9 cellular contexts compared by ENCODE assay signal in the genomic region with DNA sequence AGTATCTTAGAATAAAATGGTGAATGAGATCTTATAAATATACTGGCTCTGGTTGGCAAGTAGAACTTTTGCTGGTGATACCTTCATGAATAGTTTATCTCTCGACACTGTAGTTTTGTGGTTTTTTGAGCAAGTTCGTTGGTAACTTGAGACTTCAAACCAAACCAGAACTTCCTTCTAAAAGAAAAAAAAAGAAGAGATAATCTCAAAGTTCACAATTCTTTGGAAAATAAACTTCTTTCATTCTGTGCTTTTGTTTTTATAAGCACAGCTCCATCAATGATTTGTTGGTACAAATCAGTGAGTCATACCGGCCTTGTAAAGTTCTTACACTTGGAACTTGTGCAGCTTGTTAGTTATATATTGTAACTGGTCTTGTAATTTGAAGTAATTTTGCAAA. TPM values are rescaled to one million over a fixed set of nuclear protein-coding genes. Genes with fewer than 3 reads are reported as not detected.
DNase-seq lines count a peak whose midpoint lies in the region; ATAC-seq and TF ChIP-seq lines count a peak whose summit lies in the region.
"Had no signal": no experiment of that assay in that cellular context is flagged by ENCODE, and none has a peak within 500 bp of the region (broad histone marks: within the 10 kb centered on the region; RNA-seq: fewer than 3 reads in every experiment).

No MANE protein-coding gene starts in this region.

- H3K4me1 ChIP-seq in HCT116 (ENCODE audit: control insufficient read depth in 1 of 2, insufficient read depth in 2 of 2, low read length in 2 of 2) (peaks cover 13 to 29% of the 10 kb centered on the region in 2 experiments; a peak in 3 of 4 replicates), esophagus muscularis mucosa (peaks cover 47 to 68% (median 59%) of the 10 kb centered on the region in 4 donors)

- H3K79me2 ChIP-seq in HCT116 (ENCODE audit: insufficient read depth, low read length), result peaks cover 66% of the 10 kb centered on the region

- H3K4me3 ChIP-seq in HCT116 (replicated peaks in 1 of 2; ENCODE audit: low read depth in 1 of 2, low read length in 2 of 2) (no peak overlapping the region), esophagus muscularis mucosa (peak overlapping the region; percentile 74 to 97 (median 84)), skin epidermis (peak overlapping the region in 3 of 7 experiments; percentile 82 to 99 (median 87))

- 27% methylated on average over 3 of the region's 3 CpGs for WGBS in esophagus muscularis mucosa

- H3K27me3 ChIP-seq in HCT116 (ENCODE audit: insufficient read depth, low read length) (no peaks in the 10 kb centered on the region), esophagus muscularis mucosa (no peaks in the 10 kb centered on the region)

- H3K9me3 ChIP-seq in HCT116 (ENCODE audit: control insufficient read depth in 1 of 2, insufficient read depth in 1 of 2, low read depth in 1 of 2, low read length in 2 of 2) (no peaks in the 10 kb centered on the region), esophagus muscularis mucosa (no peaks in the 10 kb centered on the region)

- BruUV-seq in HCT116 (replicated peaks; lab: Mats Ljungman, UMichigan), result no TSS peak

- ATAC-seq in HCT116, result no peak
- ATAC-seq in GM18502 (IDR thresholded peaks at IDR 0.05; ENCODE audit: poor library complexity, unreplicated experiment), result no peak
- ATAC-seq in esophagus mucosa, result no peak

- RAD21 ChIA-PET in HCT116 (lab: Charles Lee; ENCODE audit: low non-redundant PET in 1 of 2, low total read pairs in 2 of 2, uncharacterized antibody in 2 of 2, unreplicated experiment in 2 of 2), result no interaction called here

- TF ChIP-seq POLR2A in HCT116 (IDR thresholded peaks at IDR 0.05; ENCODE audit: borderline replicate concordance, extremely low read depth, insufficient read depth, insufficient read length) (no peak), esophagus muscularis mucosa (IDR thresholded peaks at IDR 0.05; ENCODE audit: low read depth) (no peak)

- no peak overlapping the region for H3K9ac ChIP-seq in HCT116 (ENCODE audit: low read length)

- no peak overlapping the region for H2AFZ ChIP-seq in HCT116 (ENCODE audit: low read depth, low read length, poor library complexity, severe bottlenecking)

- TF ChIP-seq CTCF in HCT116 (IDR thresholded peaks at IDR 0.05 in 2 of 3, conservative IDR thresholded peaks at IDR 0.05 in 1 of 3; ENCODE audit: borderline replicate concordance in 1 of 3, insufficient read depth in 1 of 3, low read depth in 2 of 3, low read length in 2 of 3) (no peak), esophagus muscularis mucosa (IDR thresholded peaks at IDR 0.05) (no peak)

- 0 out of 2 replicates have a peak, but pooled peaks cover 2% of the 10 kb centered on the region for H4K20me1 ChIP-seq in HCT116 (ENCODE audit: insufficient read depth)

- TF ChIP-seq RAD21 in HCT116 (IDR thresholded peaks at IDR 0.05; ENCODE audit: low read depth), result no peak

- POLR2A ChIA-PET in HCT116 (lab: Charles Lee), result interaction anchor here (3.5 kb wide), 1 partner anchor 26 kb away, joined by 24 read pairs; a partner anchor contains a TSS

- H3K9me2 ChIP-seq in HCT116 (ENCODE audit: insufficient read depth), result no peaks in the 10 kb centered on the region

- H3K27ac ChIP-seq in HCT116 (ENCODE audit: low read depth, low read length) (no peak overlapping the region), esophagus muscularis mucosa (replicated peaks in 1 of 4) (peak overlapping the region; percentile 90 to 98 (median 94)), skin epidermis (peak overlapping the region in 14 of 21 experiments; percentile 9 to 99 (median 94))

- CTCF ChIA-PET in HCT116 (lab: Charles Lee), result no interaction called here

- H3K36me3 ChIP-seq in HCT116 (ENCODE audit: control insufficient read depth in 1 of 2, insufficient read depth in 2 of 2, low read length in 2 of 2) (no peaks in the 10 kb centered on the region), esophagus muscularis mucosa (no peaks in the 10 kb centered on the region)

- DNase-seq in HCT116 (ENCODE audit: low read depth, low spot score) (no peak), SKM-1 treated with dmso at 0.1 percent for 144 hours (lab: John Stamatoyannopoulos, UW; ENCODE audit: unreplicated experiment) (peak; percentile 38), esophagus muscularis mucosa (ENCODE audit: extremely low spot score) (no peak), mesenteric fat pad (ENCODE audit: low spot score) (no peak), SHP77 treated with DMSO at 0.1 percent for 48 hours (lab: John Stamatoyannopoulos, UW) (no peak)

- intact Hi-C loops in HCT116 (cut with micrococcal nuclease) (no loop called here), esophagus muscularis mucosa (cut with DNase I) (no loop called here)

- peak overlapping the region; percentile 92; the same call in 1 of the 2 replicates for H3K4me2 ChIP-seq in HCT116 (ENCODE audit: low read length)

- TF ChIP-seq EP300 in esophagus muscularis mucosa (IDR thresholded peaks at IDR 0.05), result no peak

TF ChIP-seq in HCT116, 20 proteins besides CTCF, POLR2A, EP300 and RAD21:
- TF ChIP-seq EZH2 (IDR thresholded peaks at IDR 0.05) (no peak), ZNF274 (IDR thresholded peaks at IDR 0.05; ENCODE audit: low read depth, low read length) (no peak), FOSL1 (IDR thresholded peaks at IDR 0.05; ENCODE audit: low read depth) (no peak), ZFX (IDR thresholded peaks at IDR 0.05) (no peak), SRF (IDR thresholded peaks at IDR 0.05; ENCODE audit: low read depth) (no peak), SP1 (IDR thresholded peaks at IDR 0.05; ENCODE audit: low read depth) (no peak), TCF7L2 (IDR thresholded peaks at IDR 0.05; ENCODE audit: borderline replicate concordance, extremely low read depth, insufficient read depth, insufficient read length) (no peak), EZH2phosphoT487 (IDR thresholded peaks at IDR 0.05; ENCODE audit: borderline replicate concordance) (no peak), CBX3 (IDR thresholded peaks at IDR 0.05; ENCODE audit: low read depth) (no peak), CEBPB (IDR thresholded peaks at IDR 0.05; ENCODE audit: low read depth) (no peak), JUND (IDR thresholded peaks at IDR 0.05) (no peak)
- TF ChIP-seq, protein P1, sequence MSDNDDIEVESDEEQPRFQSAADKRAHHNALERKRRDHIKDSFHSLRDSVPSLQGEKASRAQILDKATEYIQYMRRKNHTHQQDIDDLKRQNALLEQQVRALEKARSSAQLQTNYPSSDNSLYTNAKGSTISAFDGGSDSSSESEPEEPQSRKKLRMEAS (IDR thresholded peaks at IDR 0.05), result no peak

RNA-seq across cellular contexts. Expression of a gene that starts 2.3 kb away (rescaled TPM):
- total RNA-seq in HCT116 (2021; ENCODE audit: unreplicated experiment), result 40.1 TPM
- polyA plus RNA-seq in HCT116 (2012), result 16.8 and 19.0 TPM in 2 replicates
- total RNA-seq in esophagus muscularis mucosa, result 10 to 100 TPM; 60.6 to 89.9 (median 76.5) TPM
- 78.9 TPM for total RNA-seq in mesenteric fat pad
- 41.6 TPM for total RNA-seq in esophagus mucosa

RNA-seq across cellular contexts. Expression of a gene that starts 26.3 kb away (rescaled TPM):
- 13.4 TPM for total RNA-seq in HCT116 (2021; ENCODE audit: unreplicated experiment)
- 5.6 and 8.4 TPM in 2 replicates for polyA plus RNA-seq in HCT116 (2012)
- total RNA-seq in esophagus muscularis mucosa, result 1 to 10 TPM; 4.2 to 8.8 (median 5.5) TPM
- 5.8 TPM for total RNA-seq in mesenteric fat pad
- 4.7 TPM for total RNA-seq in esophagus mucosa

RNA-seq across cellular contexts. Expression of a gene that starts 26.9 kb away (rescaled TPM):
- total RNA-seq in HCT116 (2021; ENCODE audit: unreplicated experiment) (11.1 TPM), esophagus muscularis mucosa (10 to 100 TPM in 1 of 4 donors, 1 to 10 TPM in 3; 5.9 to 13.7 (median 6.0) TPM), mesenteric fat pad (8.5 TPM), esophagus mucosa (17.0 TPM)
- polyA plus RNA-seq in HCT116 (2012), result 7.6 and 9.0 TPM in 2 replicates

RNA-seq across cellular contexts. Expression of a gene that starts 44.1 kb away (rescaled TPM):
- 0.54 TPM for total RNA-seq in HCT116 (2021; ENCODE audit: unreplicated experiment)
- 0.26 and 1.5 TPM in 2 replicates for polyA plus RNA-seq in HCT116 (2012)
- 1 to 10 TPM in 1 of 4 donors, under 1 TPM in 2, not detected in 1; 0.11 to 1.7 (median 0.78) TPM for total RNA-seq in esophagus muscularis mucosa
- total RNA-seq in mesenteric fat pad, result 0.87 TPM
- total RNA-seq in esophagus mucosa, result 8.4 TPM
- total RNA-seq: SK-MEL-5 had no signal

RNA-seq across cellular contexts. Expression of a gene that starts 47.8 kb away (rescaled TPM):
- 0.25 TPM for total RNA-seq in HCT116 (2021; ENCODE audit: unreplicated experiment)
- 0.04 and 0.08 TPM in 2 replicates for polyA plus RNA-seq in HCT116 (2012)
- total RNA-seq in esophagus muscularis mucosa, result 100 to 1,000 TPM in 1 of 4 donors, 10 to 100 TPM in 3; 57.7 to 109 (median 67.4) TPM
- 44.3 TPM for total RNA-seq in mesenteric fat pad
- total RNA-seq in esophagus mucosa, result 1.6 TPM
- total RNA-seq: SK-MEL-5 had no signal

Comparison
In these comparisons a context has a peak if more than half of its experiments do, and no peak if none do; other contexts are left out.
1. H3K4me3 ChIP-seq: peak in esophagus muscularis mucosa (4 of 4); none in HCT116 (0 of 2).